ENCODE assay signal across 15 cellular contexts in the genomic region with DNA sequence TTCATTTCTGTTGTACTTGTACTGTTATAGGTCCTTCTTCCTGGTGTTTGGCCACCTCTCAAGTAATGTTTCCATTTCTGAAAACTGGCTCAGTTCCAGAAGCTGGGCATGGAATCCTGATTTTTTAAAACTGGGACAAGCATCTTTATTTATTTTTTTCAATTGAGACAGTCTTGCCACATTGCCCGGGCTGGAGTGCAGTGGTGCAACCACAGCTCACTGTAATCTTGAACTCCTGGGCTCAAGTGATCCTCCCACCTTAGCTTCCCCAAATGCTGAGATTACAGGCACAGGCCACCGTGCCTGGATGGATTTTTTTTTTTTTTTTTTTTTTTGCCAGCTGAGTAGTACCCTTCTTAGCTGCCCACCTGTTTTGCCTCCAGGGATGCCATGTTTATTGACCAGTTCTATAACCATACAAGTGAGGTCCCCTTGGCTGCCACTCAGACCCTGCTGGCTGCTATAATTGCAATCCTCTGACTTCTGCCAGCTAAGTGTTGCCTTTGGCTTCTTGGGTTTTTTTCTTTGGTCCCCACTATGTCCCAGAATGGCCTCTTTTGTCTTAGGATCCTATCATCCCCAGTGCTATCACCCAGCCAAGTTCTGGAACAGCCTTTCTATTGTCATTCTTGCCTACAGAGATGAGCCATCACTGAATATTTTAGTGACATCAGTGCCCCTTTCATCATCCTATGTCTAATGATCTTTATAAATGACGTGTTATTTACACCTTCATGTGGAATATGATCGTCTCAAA. TPM values are rescaled to one million over a fixed set of nuclear protein-coding genes. Genes with fewer than 3 reads are reported as not detected.
DNase-seq lines count a peak whose midpoint lies in the region; ATAC-seq, FAIRE-seq and TF ChIP-seq lines count a peak whose summit lies in the region.
"Had no signal": no experiment of that assay in that cellular context is flagged by ENCODE, and none has a peak within 500 bp of the region (broad histone marks: within the 10 kb centered on the region; RNA-seq: fewer than 3 reads in every experiment).

No MANE protein-coding gene starts in this region.

- H3F3A ChIP-seq in PC-9 (ENCODE audit: insufficient read depth, low read depth) = no peaks in the 10 kb centered on the region

- no peak for ATAC-seq in HG03571 (IDR thresholded peaks at IDR 0.05; ENCODE audit: unreplicated experiment)

- no peaks in the 10 kb centered on the region for H3K9me1 ChIP-seq in keratinocyte (ENCODE audit: control insufficient read depth, extremely low read depth, insufficient read depth, low read length)

- FAIRE-seq in keratinocyte (lab: Jason Lieb, UNC) = no peak
- FAIRE-seq: H54, islet of Langerhans had no signal

- no peak for TF ChIP-seq EP300 in Ishikawa (IDR thresholded peaks at IDR 0.05; ENCODE audit: borderline replicate concordance)

- H3K4me1 ChIP-seq in keratinocyte (ENCODE audit: control insufficient read depth, extremely low read depth, insufficient read depth, low read length) (peaks cover 30% of the 10 kb centered on the region), skeletal muscle tissue (ENCODE audit: control insufficient read depth in 3 of 3, insufficient read depth in 3 of 3, low read length in 3 of 3) (peaks cover 46 to 57% (median 54%) of the 10 kb centered on the region in 3 donors), PC-9 (replicated peaks; ENCODE audit: insufficient read depth) (no peaks in the 10 kb centered on the region)

- H4K20me1 ChIP-seq in keratinocyte (ENCODE audit: control insufficient read depth, extremely low read depth, insufficient read depth, low read length) (no peaks in the 10 kb centered on the region), PC-9 (ENCODE audit: insufficient read depth) (no peaks in the 10 kb centered on the region)

- H3K9ac ChIP-seq in keratinocyte (ENCODE audit: control insufficient read depth, extremely low read depth, insufficient read depth, low read length) = no peak overlapping the region
- H3K9ac ChIP-seq in skeletal muscle tissue (ENCODE audit: low read depth in 1 of 3, low read length in 3 of 3) = no peak overlapping the region

- POLR2A ChIA-PET in PC-9 (lab: Charles Lee; ENCODE audit: unreplicated experiment) = interaction anchor here (0.6 kb wide), 1 partner anchor 13 kb away, joined by 3 read pairs; no protein-coding TSS in a partner anchor

- CTCF ChIA-PET in PC-9 (lab: Charles Lee) = no interaction called here

- H3K9me3 ChIP-seq in keratinocyte (ENCODE audit: control insufficient read depth, low read depth, low read length) (no peaks in the 10 kb centered on the region), skeletal muscle tissue (ENCODE audit: control insufficient read depth in 3 of 3, low read length in 3 of 3) (no peaks in the 10 kb centered on the region), PC-9 (ENCODE audit: insufficient read depth, low read depth) (no peaks in the 10 kb centered on the region)
- H3K9me3 ChIP-seq: MG63 had no signal

- H3K4me3 ChIP-seq in keratinocyte (ENCODE audit: control insufficient read depth in 2 of 3, extremely low read depth in 1 of 3, insufficient read depth in 2 of 3, low read depth in 1 of 3, low read length in 3 of 3) (no peak overlapping the region), skeletal muscle tissue (ENCODE audit: low read length in 3 of 3) (no peak overlapping the region), PC-9 (no peak overlapping the region)
- H3K4me3 ChIP-seq: MG63 had no signal

- H3K79me2 ChIP-seq in keratinocyte (ENCODE audit: control insufficient read depth, insufficient read depth, low read length) (peaks cover 52% of the 10 kb centered on the region), PC-9 (ENCODE audit: low read depth) (peaks cover 20% of the 10 kb centered on the region)

- H3K27ac ChIP-seq in keratinocyte (ENCODE audit: control insufficient read depth, insufficient read depth, low read length) = peak overlapping the region; percentile 79
- H3K27ac ChIP-seq in skeletal muscle tissue (ENCODE audit: low read depth, low read length) = peak overlapping the region; percentile 54
- no peak overlapping the region for H3K27ac ChIP-seq in PC-9

- no peaks in the 10 kb centered on the region for H3K9me2 ChIP-seq in PC-9 (ENCODE audit: insufficient read depth)

- H3K27me3 ChIP-seq in keratinocyte (ENCODE audit: control insufficient read depth, extremely low read depth, insufficient read depth, low read length) = no peaks in the 10 kb centered on the region
- no peaks in the 10 kb centered on the region for H3K27me3 ChIP-seq in skeletal muscle tissue (ENCODE audit: control insufficient read depth in 3 of 3, insufficient read depth in 3 of 3, low read length in 3 of 3)
- no peaks in the 10 kb centered on the region for H3K27me3 ChIP-seq in PC-9 (ENCODE audit: insufficient read depth, low read depth)
- H3K27me3 ChIP-seq: MG63 had no signal

- H3K4me2 ChIP-seq in keratinocyte (ENCODE audit: control insufficient read depth, extremely low read depth, insufficient read depth, low read depth, low read length) (peak overlapping the region; percentile 55), PC-9 (no peak overlapping the region)

- intact Hi-C loops in PC-9 (cut with micrococcal nuclease; ENCODE audit: unreplicated experiment) = no loop called here

- no peak for TF ChIP-seq RAD21 in Ishikawa (IDR thresholded peaks at IDR 0.05; ENCODE audit: low read depth)

- no peak for TF ChIP-seq CTCF in keratinocyte (optimal IDR thresholded peaks at IDR 0.05 in 1 of 3, IDR thresholded peaks at IDR 0.05 in 1 of 3, conservative IDR thresholded peaks at IDR 0.05 in 1 of 3; ENCODE audit: extremely low read depth in 1 of 3, insufficient read depth in 2 of 3, low read length in 3 of 3)
- TF ChIP-seq CTCF in PC-9 (conservative IDR thresholded peaks at IDR 0.05) = no peak

- no TSS peak for BruUV-seq in PC-9 (replicated peaks; lab: Mats Ljungman, UMichigan)

- H3K36me3 ChIP-seq in keratinocyte (ENCODE audit: control insufficient read depth in 2 of 2, extremely low read depth in 1 of 2, insufficient read depth in 2 of 2, low read length in 2 of 2) (peaks cover 0 to 5% of the 10 kb centered on the region in 2 experiments), skeletal muscle tissue (ENCODE audit: control insufficient read depth in 3 of 3, insufficient read depth in 3 of 3, low read length in 3 of 3) (peaks cover 0 to 5% (median 0%) of the 10 kb centered on the region in 3 donors), PC-9 (ENCODE audit: low read depth) (no peaks in the 10 kb centered on the region)

- H2AFZ ChIP-seq in keratinocyte (ENCODE audit: control insufficient read depth, low read length) = no peak overlapping the region
- no peak overlapping the region for H2AFZ ChIP-seq in PC-9

- dilution Hi-C loops in keratinocyte (cut with MboI; ENCODE audit: extremely low pct_ligation_motif_present, low sequenced_read_pairs) = no loop called here

- DNase-seq in amniotic epithelial cell (ENCODE audit: low read depth) (peak; percentile 19), keratinocyte (ENCODE audit: low read depth, low spot score) (no peak), T-helper 2 cell (no peak), PC-9 (no peak)
- DNase-seq: activated CD4-positive, CD25-positive, alpha-beta regulatory T cell; activated T-cell treated with anti-CD3 and anti-CD28 coated beads for 4 hours; CD4-positive, alpha-beta memory T cell; GDM1; stimulated activated naive CD4-positive, alpha-beta T cell treated with Interleukin-2 at 50 U/mL for 16 hours had no signal

TF ChIP-seq in Ishikawa, 13 proteins besides CTCF, POLR2A, EP300 and RAD21:
- TF ChIP-seq TAF1 (IDR thresholded peaks at IDR 0.05; ENCODE audit: low read depth) = no peak
- peak; percentile 27; the same call in 1 of the 2 replicates for TF ChIP-seq NFIC (IDR thresholded peaks at IDR 0.05)
- no peak for TF ChIP-seq ZBTB7A (IDR thresholded peaks at IDR 0.05; ENCODE audit: low read depth)
- no peak for TF ChIP-seq CREB1 (IDR thresholded peaks at IDR 0.05; ENCODE audit: low read depth)
- no peak for TF ChIP-seq EGR1 (IDR thresholded peaks at IDR 0.05)

RNA-seq across cellular contexts. Expression of gene DIP2A, which starts 3.9 kb away (rescaled TPM):
- 35.4 to 41.6 TPM (median 36.2 TPM) in 3 replicates for polyA plus RNA-seq in keratinocyte
- polyA plus RNA-seq in keratinocyte (2011; ENCODE audit: low read depth) = 12.1 TPM
- polyA plus RNA-seq in keratinocyte (2011; cell fraction: cytosol; rRNA removed) = 19.6 and 21.2 TPM in 2 replicates
- 128 and 139 TPM in 2 replicates for polyA plus RNA-seq in keratinocyte (2011; cell fraction: nucleus; rRNA removed)
- polyA plus RNA-seq in keratinocyte (2012; ENCODE audit: low replicate concordance) = 25.0 and 30.4 TPM in 2 replicates
- polyA minus RNA-seq in keratinocyte = 64.5 to 76.9 TPM (median 73.0 TPM) in 3 replicates
- polyA minus RNA-seq in keratinocyte (2011; cell fraction: cytosol; rRNA and poly(A)+ RNA removed) = 28.2 TPM
- polyA minus RNA-seq in keratinocyte (2011; cell fraction: nucleus; rRNA and poly(A)+ RNA removed) = 97.2 and 141 TPM in 2 replicates
- total RNA-seq in skeletal muscle tissue (23.5 TPM), PC-9 (2021) (39.9 and 44.6 TPM in 2 replicates)
